26 cellular contexts compared by ENCODE assay signal in genomic region chr2:37400041-37400440, GRCh38. TPM values are rescaled to one million over a fixed set of nuclear protein-coding genes. Genes with fewer than 3 reads are reported as not detected.
"Had no signal": no experiment of that assay in that cellular context is flagged by ENCODE, and none has a peak within 500 bp of the region (broad histone marks: within the 10 kb centered on the region; RNA-seq: fewer than 3 reads in every experiment).

No MANE protein-coding gene starts in this region.

- ATAC-seq: activated CD4-positive, alpha-beta T cell treated with anti-CD3 and anti-CD28 coated beads for 36 hours; activated naive CD4-positive, alpha-beta T cell treated with anti-CD3 and anti-CD28 coated beads, Interleukin-2, amount 50 U/mL, for 72 hours; activated T-cell treated with anti-CD3 and anti-CD28 coated beads, Interleukin-2, amount 50 U/mL, for 4 hours; esophagus mucosa; gastroesophageal sphincter; heart right ventricle; WTC11 had no signal

- H3K27ac Mint-ChIP-seq: activated CD4-positive, alpha-beta memory T cell treated with anti-CD3 and anti-CD28 coated beads, Interleukin-2, amount 10 ng/mL, durations not matched to agents 7 days and 5 days; activated CD4-positive, alpha-beta T cell treated with anti-CD3 and anti-CD28 coated beads for 36 hours; activated CD4-positive, alpha-beta T cell treated with anti-CD3 and anti-CD28 coated beads, Interleukin-2, amount 10 ng/mL, durations not matched to agents 24 days and 14 days; activated naive CD4-positive, alpha-beta T cell treated with anti-CD3 and anti-CD28 coated beads, Interleukin-2, amount 10 ng/mL, durations not matched to agents 7 days and 5 days; activated naive CD4-positive, alpha-beta T cell treated with anti-CD3 and anti-CD28 coated beads, Interleukin-2, amount 50 U/mL, for 72 hours; activated naive CD8-positive, alpha-beta T cell treated with anti-CD3 and anti-CD28 coated beads, Interleukin-2, amount 10 ng/mL, durations not matched to agents 7 days and 5 days; activated T-helper 1 cell treated with anti-CD3 and anti-CD28 coated beads, Interleukin-12 subunit alpha, Interleukin-12 subunit beta, Interleukin-2, Interleukin-4 antibody, amounts not matched to agents 30 ng/mL and 10 ng/mL and 1 ng/mL, durations not matched to agents 14 hours and 24 hours and 36 hours; brain; WTC11 had no signal

- H3K36me3 ChIP-seq: ascending aorta, breast epithelium, cardiac muscle cell, colonic mucosa, gastroesophageal sphincter, heart right ventricle had no signal

- H3K4me1 Mint-ChIP-seq: activated CD4-positive, alpha-beta T cell treated with anti-CD3 and anti-CD28 coated beads for 36 hours; activated naive CD4-positive, alpha-beta T cell treated with anti-CD3 and anti-CD28 coated beads, Interleukin-2, amount 10 ng/mL, durations not matched to agents 7 days and 5 days had no signal

- H3K27me3 Mint-ChIP-seq: brain had no signal

- H3K36me3 Mint-ChIP-seq: activated naive CD4-positive, alpha-beta T cell treated with anti-CD3 and anti-CD28 coated beads, Interleukin-2, amount 10 ng/mL, durations not matched to agents 7 days and 5 days; brain; WTC11 had no signal

- H3K9me3 ChIP-seq: ascending aorta, breast epithelium, colonic mucosa, gastroesophageal sphincter had no signal

- H3K4me3 Mint-ChIP-seq: activated CD4-positive, alpha-beta memory T cell treated with anti-CD3 and anti-CD28 coated beads, Interleukin-2, amount 10 ng/mL, durations not matched to agents 7 days and 5 days; activated CD4-positive, alpha-beta T cell treated with anti-CD3 and anti-CD28 coated beads for 36 hours; activated CD4-positive, alpha-beta T cell treated with anti-CD3 and anti-CD28 coated beads, Interleukin-2, amount 10 ng/mL, durations not matched to agents 24 days and 14 days; activated naive CD4-positive, alpha-beta T cell treated with anti-CD3 and anti-CD28 coated beads, Interleukin-2, amount 10 ng/mL, durations not matched to agents 7 days and 5 days; activated naive CD8-positive, alpha-beta T cell treated with anti-CD3 and anti-CD28 coated beads, Interleukin-2, amount 10 ng/mL, durations not matched to agents 7 days and 5 days; activated T-cell treated with anti-CD3 and anti-CD28 coated beads, Interleukin-2, amount 50 U/mL, for 4 hours; activated T-helper 1 cell treated with anti-CD3 and anti-CD28 coated beads, Interleukin-12 subunit alpha, Interleukin-12 subunit beta, Interleukin-2, Interleukin-4 antibody, amounts not matched to agents 30 ng/mL and 10 ng/mL and 1 ng/mL, durations not matched to agents 14 hours and 24 hours and 36 hours; brain; WTC11 had no signal

- H3K4me3 ChIP-seq: ascending aorta, breast epithelium, cardiac muscle cell, colonic mucosa, gastroesophageal sphincter, heart right ventricle, hepatocyte had no signal

- H3K27me3 ChIP-seq: ascending aorta, breast epithelium, cardiac muscle cell, colonic mucosa, gastroesophageal sphincter, heart right ventricle, hepatocyte had no signal

- H3K9me3 Mint-ChIP-seq: activated CD4-positive, alpha-beta memory T cell treated with anti-CD3 and anti-CD28 coated beads, Interleukin-2, amount 10 ng/mL, durations not matched to agents 7 days and 5 days; activated CD4-positive, alpha-beta T cell treated with anti-CD3 and anti-CD28 coated beads, Interleukin-2, amount 10 ng/mL, durations not matched to agents 24 days and 14 days; activated naive CD4-positive, alpha-beta T cell treated with anti-CD3 and anti-CD28 coated beads, Interleukin-2, amount 50 U/mL, for 72 hours; activated naive CD8-positive, alpha-beta T cell treated with anti-CD3 and anti-CD28 coated beads, Interleukin-2, amount 10 ng/mL, durations not matched to agents 7 days and 5 days; activated T-helper 1 cell treated with anti-CD3 and anti-CD28 coated beads, Interleukin-12 subunit alpha, Interleukin-12 subunit beta, Interleukin-2, Interleukin-4 antibody, amounts not matched to agents 30 ng/mL and 10 ng/mL and 1 ng/mL, durations not matched to agents 14 hours and 24 hours and 36 hours; WTC11 had no signal

- H3K27ac ChIP-seq: ascending aorta, breast epithelium, cardiac muscle cell, colonic mucosa, gastroesophageal sphincter, heart right ventricle, hepatocyte, VCaP had no signal

- H3K4me1 ChIP-seq: ascending aorta, breast epithelium, colonic mucosa had no signal

- DNase-seq: activated CD4-positive, alpha-beta memory T cell treated with anti-CD3 and anti-CD28 coated beads, Interleukin-2, amount 10 ng/mL, durations not matched to agents 7 days and 5 days; activated CD4-positive, alpha-beta T cell treated with anti-CD3 and anti-CD28 coated beads for 36 hours; activated CD4-positive, alpha-beta T cell treated with anti-CD3 and anti-CD28 coated beads, Interleukin-2, amount 10 ng/mL, durations not matched to agents 24 days and 14 days; activated gamma-delta T cell; activated naive CD4-positive, alpha-beta T cell; activated naive CD4-positive, alpha-beta T cell treated with anti-CD3 and anti-CD28 coated beads, Interleukin-2, amount 10 ng/mL, durations not matched to agents 7 days and 5 days; activated naive CD8-positive, alpha-beta T cell treated with anti-CD3 and anti-CD28 coated beads, Interleukin-2, amount 10 ng/mL, durations not matched to agents 7 days and 5 days; activated T-cell treated with anti-CD3 and anti-CD28 coated beads, Interleukin-2, amount 50 U/mL, for 4 hours; central memory CD4-positive, alpha-beta T cell; cerebellar nuclear complex; colonic mucosa; effector CD8-positive, alpha-beta T cell; foreskin fibroblast; heart right ventricle; T-helper 2 cell had no signal

RNA-seq across cellular contexts. Expression of gene QPCT, which starts 55.6 kb away (rescaled TPM):
- total RNA-seq: activated CD4-positive, alpha-beta memory T cell treated with anti-CD3 and anti-CD28 coated beads, Interleukin-2, amount 10 ng/mL, durations not matched to agents 7 days and 5 days had no signal
